Comparison of ENCODE assay signal across 16 cellular contexts in the genomic region with DNA sequence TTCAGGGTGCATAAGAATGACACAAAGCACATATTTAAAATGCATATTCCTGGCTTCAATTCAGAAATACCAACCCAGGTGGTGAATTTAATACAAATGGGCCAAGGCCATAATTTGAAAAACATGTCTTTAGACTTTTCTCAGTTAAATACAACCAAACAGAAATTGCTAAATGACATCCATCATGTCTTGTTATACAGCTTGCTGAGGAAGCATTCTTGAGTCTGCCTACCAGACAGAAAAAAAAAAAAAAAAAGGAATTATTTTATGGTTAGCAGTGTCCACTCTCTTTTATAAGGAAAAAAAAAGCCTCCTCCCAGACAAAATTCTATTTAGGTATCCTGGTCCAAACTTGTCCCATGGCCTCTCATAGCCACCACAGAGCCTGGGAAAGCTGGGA.
"Had no signal": no experiment of that assay in that cellular context is flagged by ENCODE, and none has a peak within 500 bp of the region (broad histone marks: within the 10 kb centered on the region; RNA-seq: fewer than 3 reads in every experiment).

No MANE protein-coding gene starts in this region.

- H3K36me3 ChIP-seq: esophagus muscularis mucosa, left ventricle myocardium inferior, ovary, thoracic aorta had no signal

- H3K27ac ChIP-seq: body of pancreas, coronary artery, esophagus muscularis mucosa, left ventricle myocardium inferior, ovary, VCaP had no signal

- H3K27me3 ChIP-seq: body of pancreas, esophagus muscularis mucosa, ovary had no signal

- H3K9me3 ChIP-seq: body of pancreas, esophagus muscularis mucosa, left ventricle myocardium inferior, ovary, thoracic aorta had no signal

- DNase-seq: activated CD4-positive, alpha-beta T cell treated with anti-CD3 and anti-CD28 coated beads, Interleukin-2, amount 50 U/mL, for 48 hours; activated CD8-positive, alpha-beta memory T cell treated with anti-CD3 and anti-CD28 coated beads, Interleukin-2, amount 10 ng/mL, durations not matched to agents 7 days and 5 days; activated naive CD4-positive, alpha-beta T cell treated with anti-CD3 and anti-CD28 coated beads, Interleukin-2, amount 10 ng/mL, durations not matched to agents 7 days and 5 days; activated T-cell treated with anti-CD3 and anti-CD28 coated beads, Interleukin-2, amount 50 U/mL, for 1 hour; body of pancreas; central memory CD4-positive, alpha-beta T cell; left ventricle myocardium inferior; ovary; stimulated activated CD4-positive, alpha-beta T cell treated with anti-CD3 and anti-CD28 coated beads, Interleukin-12 subunit alpha, Interleukin-12 subunit beta, amount 100 ng/mL, for 4 hours; stimulated activated CD4-positive, alpha-beta T cell treated with anti-CD3 and anti-CD28 coated beads, Interleukin-2, amount 100 ng/mL, for 24 hours; T-helper 1 cell had no signal

- H3K36me3 Mint-ChIP-seq: activated CD8-positive, alpha-beta memory T cell treated with anti-CD3 and anti-CD28 coated beads, Interleukin-2, amount 10 ng/mL, durations not matched to agents 7 days and 5 days; activated naive CD4-positive, alpha-beta T cell treated with anti-CD3 and anti-CD28 coated beads, Interleukin-2, amount 10 ng/mL, durations not matched to agents 7 days and 5 days had no signal

- H3K4me1 Mint-ChIP-seq: activated CD8-positive, alpha-beta memory T cell treated with anti-CD3 and anti-CD28 coated beads, Interleukin-2, amount 10 ng/mL, durations not matched to agents 7 days and 5 days; activated naive CD4-positive, alpha-beta T cell treated with anti-CD3 and anti-CD28 coated beads, Interleukin-2, amount 10 ng/mL, durations not matched to agents 7 days and 5 days had no signal

- H3K4me3 ChIP-seq: body of pancreas, esophagus muscularis mucosa, left ventricle myocardium inferior, ovary had no signal

- H3K27me3 Mint-ChIP-seq: activated CD8-positive, alpha-beta memory T cell treated with anti-CD3 and anti-CD28 coated beads, Interleukin-2, amount 10 ng/mL, durations not matched to agents 7 days and 5 days; activated naive CD4-positive, alpha-beta T cell treated with anti-CD3 and anti-CD28 coated beads, Interleukin-2, amount 10 ng/mL, durations not matched to agents 7 days and 5 days had no signal

- H3K9me3 Mint-ChIP-seq: activated naive CD4-positive, alpha-beta T cell treated with anti-CD3 and anti-CD28 coated beads, Interleukin-2, amount 10 ng/mL, durations not matched to agents 7 days and 5 days; activated T-helper 2 cell treated with anti-CD3 and anti-CD28 coated beads, Interferon-gamma antibody, Interleukin-2, Interleukin-4, amounts not matched to agents 10 μg/mL and 5 μg/mL and 100 μg/mL, durations not matched to agents 14 hours and 24 hours and 36 hours had no signal

- H3K4me3 Mint-ChIP-seq: activated CD8-positive, alpha-beta memory T cell treated with anti-CD3 and anti-CD28 coated beads, Interleukin-2, amount 10 ng/mL, durations not matched to agents 7 days and 5 days; activated naive CD4-positive, alpha-beta T cell treated with anti-CD3 and anti-CD28 coated beads, Interleukin-2, amount 10 ng/mL, durations not matched to agents 7 days and 5 days had no signal

- H3K4me1 ChIP-seq: body of pancreas, esophagus muscularis mucosa, left ventricle myocardium inferior had no signal

- H3K27ac Mint-ChIP-seq: activated CD8-positive, alpha-beta memory T cell treated with anti-CD3 and anti-CD28 coated beads, Interleukin-2, amount 10 ng/mL, durations not matched to agents 7 days and 5 days; activated naive CD4-positive, alpha-beta T cell treated with anti-CD3 and anti-CD28 coated beads, Interleukin-2, amount 10 ng/mL, durations not matched to agents 7 days and 5 days; activated T-helper 2 cell treated with anti-CD3 and anti-CD28 coated beads, Interferon-gamma antibody, Interleukin-2, Interleukin-4, amounts not matched to agents 10 μg/mL and 5 μg/mL and 100 μg/mL, durations not matched to agents 14 hours and 24 hours and 36 hours had no signal
